In the genomic region with DNA sequence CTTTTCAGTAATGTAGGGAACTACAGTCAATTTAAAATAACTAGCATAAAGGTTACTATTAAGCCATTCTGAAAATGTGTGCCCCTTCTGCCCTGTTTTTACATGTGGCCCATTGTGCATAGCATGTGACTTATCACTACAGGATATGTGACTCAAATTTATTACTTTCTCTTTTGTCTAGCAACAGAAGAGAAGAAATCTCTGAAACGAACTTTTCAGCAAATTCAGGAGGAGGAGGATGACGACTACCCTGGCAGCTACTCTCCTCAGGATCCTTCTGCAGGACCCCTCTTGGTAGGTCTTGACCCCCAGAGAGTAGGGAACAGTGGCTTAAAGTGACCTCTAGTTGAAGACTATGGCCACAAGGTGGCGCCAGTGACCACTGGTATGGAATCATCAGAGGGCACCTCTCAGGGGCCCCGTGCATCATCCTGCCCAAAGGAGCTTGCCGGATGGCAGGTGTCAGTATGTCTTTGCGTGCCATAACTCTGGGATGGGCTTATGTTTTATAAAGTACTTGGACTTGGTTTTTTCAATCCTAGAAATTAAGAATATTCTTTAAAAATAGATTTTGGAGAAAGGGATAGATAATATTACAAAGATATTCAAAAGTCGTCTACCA, we compare ENCODE assay signal across 1 cellular context.
TF ChIP-seq lines count a peak whose summit lies in the region.

No MANE protein-coding gene starts in this region.

TF ChIP-seq in K562, 482 proteins besides CTCF, POLR2A, EP300 and RAD21 (continued from another document and continues in another):
- TF ChIP-seq, protein P1, sequence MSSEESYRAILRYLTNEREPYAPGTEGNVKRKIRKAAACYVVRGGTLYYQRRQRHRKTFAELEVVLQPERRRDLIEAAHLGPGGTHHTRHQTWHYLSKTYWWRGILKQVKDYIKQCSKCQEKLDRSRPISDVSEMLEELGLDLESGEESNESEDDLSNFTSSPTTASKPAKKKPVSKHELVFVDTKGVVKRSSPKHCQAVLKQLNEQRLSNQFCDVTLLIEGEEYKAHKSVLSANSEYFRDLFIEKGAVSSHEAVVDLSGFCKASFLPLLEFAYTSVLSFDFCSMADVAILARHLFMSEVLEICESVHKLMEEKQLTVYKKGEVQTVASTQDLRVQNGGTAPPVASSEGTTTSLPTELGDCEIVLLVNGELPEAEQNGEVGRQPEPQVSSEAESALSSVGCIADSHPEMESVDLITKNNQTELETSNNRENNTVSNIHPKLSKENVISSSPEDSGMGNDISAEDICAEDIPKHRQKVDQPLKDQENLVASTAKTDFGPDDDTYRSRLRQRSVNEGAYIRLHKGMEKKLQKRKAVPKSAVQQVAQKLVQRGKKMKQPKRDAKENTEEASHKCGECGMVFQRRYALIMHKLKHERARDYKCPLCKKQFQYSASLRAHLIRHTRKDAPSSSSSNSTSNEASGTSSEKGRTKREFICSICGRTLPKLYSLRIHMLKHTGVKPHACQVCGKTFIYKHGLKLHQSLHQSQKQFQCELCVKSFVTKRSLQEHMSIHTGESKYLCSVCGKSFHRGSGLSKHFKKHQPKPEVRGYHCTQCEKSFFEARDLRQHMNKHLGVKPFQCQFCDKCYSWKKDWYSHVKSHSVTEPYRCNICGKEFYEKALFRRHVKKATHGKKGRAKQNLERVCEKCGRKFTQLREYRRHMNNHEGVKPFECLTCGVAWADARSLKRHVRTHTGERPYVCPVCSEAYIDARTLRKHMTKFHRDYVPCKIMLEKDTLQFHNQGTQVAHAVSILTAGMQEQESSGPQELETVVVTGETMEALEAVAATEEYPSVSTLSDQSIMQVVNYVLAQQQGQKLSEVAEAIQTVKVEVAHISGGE (CRISPR knock-in tag; IDR thresholded peaks at IDR 0.05), result no peak
- TF ChIP-seq TARDBP (IDR thresholded peaks at IDR 0.05) (no peak), MAZ (CRISPR knock-in tag; conservative IDR thresholded peaks at IDR 0.05 in 1 of 2, IDR thresholded peaks at IDR 0.05 in 1 of 2) (peak in 1 of 2 experiments; percentile 38; a peak in 2 of 4 replicates), ILK (tag; IDR thresholded peaks at IDR 0.05; ENCODE audit: borderline replicate concordance, low read depth) (no peak), HIVEP1 (CRISPR knock-in tag; IDR thresholded peaks at IDR 0.05) (no peak), MTA3 (IDR thresholded peaks at IDR 0.05; ENCODE audit: borderline replicate concordance) (no peak), ZNF436 (CRISPR knock-in tag; IDR thresholded peaks at IDR 0.05) (no peak), ESRRB (CRISPR knock-in tag; IDR thresholded peaks at IDR 0.05; ENCODE audit: borderline replicate concordance) (no peak), TRIM28 (IDR thresholded peaks at IDR 0.05) (no peak), MEF2D (tag; conservative IDR thresholded peaks at IDR 0.05; ENCODE audit: low read depth) (no peak), MTA1 (IDR thresholded peaks at IDR 0.05; ENCODE audit: borderline replicate concordance) (no peak), NFE2 (IDR thresholded peaks at IDR 0.05; ENCODE audit: low read depth) (no peak), ZNF445 (CRISPR knock-in tag; IDR thresholded peaks at IDR 0.05; ENCODE audit: low read depth) (no peak), HDAC2 (IDR thresholded peaks at IDR 0.05) (no peak), ZNF3 (CRISPR knock-in tag; IDR thresholded peaks at IDR 0.05) (no peak), OTX1 (CRISPR knock-in tag; IDR thresholded peaks at IDR 0.05) (no peak), SRSF3 (IDR thresholded peaks at IDR 0.05; ENCODE audit: insufficient read depth, low read length) (no peak), ATF1 (CRISPR knock-in tag; IDR thresholded peaks at IDR 0.05) (no peak), ATF1 (tag; IDR thresholded peaks at IDR 0.05) (no peak), PHB2 (IDR thresholded peaks at IDR 0.05; ENCODE audit: low read depth) (no peak), PHF20 (IDR thresholded peaks at IDR 0.05; ENCODE audit: partially characterized antibody) (no peak), ZBTB7A (IDR thresholded peaks at IDR 0.05; ENCODE audit: borderline replicate concordance, control insufficient read depth, low read depth, low read length) (peak; percentile 34; the same call in 1 of the 2 replicates), NR3C1 (CRISPR knock-in tag; IDR thresholded peaks at IDR 0.05) (no peak), FOXP1 (CRISPR knock-in tag; IDR thresholded peaks at IDR 0.05) (no peak)
- TF ChIP-seq, protein P2, sequence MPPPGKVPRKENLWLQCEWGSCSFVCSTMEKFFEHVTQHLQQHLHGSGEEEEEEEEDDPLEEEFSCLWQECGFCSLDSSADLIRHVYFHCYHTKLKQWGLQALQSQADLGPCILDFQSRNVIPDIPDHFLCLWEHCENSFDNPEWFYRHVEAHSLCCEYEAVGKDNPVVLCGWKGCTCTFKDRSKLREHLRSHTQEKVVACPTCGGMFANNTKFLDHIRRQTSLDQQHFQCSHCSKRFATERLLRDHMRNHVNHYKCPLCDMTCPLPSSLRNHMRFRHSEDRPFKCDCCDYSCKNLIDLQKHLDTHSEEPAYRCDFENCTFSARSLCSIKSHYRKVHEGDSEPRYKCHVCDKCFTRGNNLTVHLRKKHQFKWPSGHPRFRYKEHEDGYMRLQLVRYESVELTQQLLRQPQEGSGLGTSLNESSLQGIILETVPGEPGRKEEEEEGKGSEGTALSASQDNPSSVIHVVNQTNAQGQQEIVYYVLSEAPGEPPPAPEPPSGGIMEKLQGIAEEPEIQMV (tag; conservative IDR thresholded peaks at IDR 0.05; ENCODE audit: low read depth), result no peak
- TF ChIP-seq, protein P3, sequence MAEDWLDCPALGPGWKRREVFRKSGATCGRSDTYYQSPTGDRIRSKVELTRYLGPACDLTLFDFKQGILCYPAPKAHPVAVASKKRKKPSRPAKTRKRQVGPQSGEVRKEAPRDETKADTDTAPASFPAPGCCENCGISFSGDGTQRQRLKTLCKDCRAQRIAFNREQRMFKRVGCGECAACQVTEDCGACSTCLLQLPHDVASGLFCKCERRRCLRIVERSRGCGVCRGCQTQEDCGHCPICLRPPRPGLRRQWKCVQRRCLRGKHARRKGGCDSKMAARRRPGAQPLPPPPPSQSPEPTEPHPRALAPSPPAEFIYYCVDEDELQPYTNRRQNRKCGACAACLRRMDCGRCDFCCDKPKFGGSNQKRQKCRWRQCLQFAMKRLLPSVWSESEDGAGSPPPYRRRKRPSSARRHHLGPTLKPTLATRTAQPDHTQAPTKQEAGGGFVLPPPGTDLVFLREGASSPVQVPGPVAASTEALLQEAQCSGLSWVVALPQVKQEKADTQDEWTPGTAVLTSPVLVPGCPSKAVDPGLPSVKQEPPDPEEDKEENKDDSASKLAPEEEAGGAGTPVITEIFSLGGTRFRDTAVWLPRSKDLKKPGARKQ (CRISPR knock-in tag; IDR thresholded peaks at IDR 0.05), result no peak
- TF ChIP-seq, protein P4, sequence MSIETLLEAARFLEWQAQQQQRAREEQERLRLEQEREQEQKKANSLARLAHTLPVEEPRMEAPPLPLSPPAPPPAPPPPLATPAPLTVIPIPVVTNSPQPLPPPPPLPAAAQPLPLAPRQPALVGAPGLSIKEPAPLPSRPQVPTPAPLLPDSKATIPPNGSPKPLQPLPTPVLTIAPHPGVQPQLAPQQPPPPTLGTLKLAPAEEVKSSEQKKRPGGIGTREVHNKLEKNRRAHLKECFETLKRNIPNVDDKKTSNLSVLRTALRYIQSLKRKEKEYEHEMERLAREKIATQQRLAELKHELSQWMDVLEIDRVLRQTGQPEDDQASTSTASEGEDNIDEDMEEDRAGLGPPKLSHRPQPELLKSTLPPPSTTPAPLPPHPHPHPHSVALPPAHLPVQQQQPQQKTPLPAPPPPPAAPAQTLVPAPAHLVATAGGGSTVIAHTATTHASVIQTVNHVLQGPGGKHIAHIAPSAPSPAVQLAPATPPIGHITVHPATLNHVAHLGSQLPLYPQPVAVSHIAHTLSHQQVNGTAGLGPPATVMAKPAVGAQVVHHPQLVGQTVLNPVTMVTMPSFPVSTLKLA (conservative IDR thresholded peaks at IDR 0.05), result no peak
- TF ChIP-seq, protein P5, sequence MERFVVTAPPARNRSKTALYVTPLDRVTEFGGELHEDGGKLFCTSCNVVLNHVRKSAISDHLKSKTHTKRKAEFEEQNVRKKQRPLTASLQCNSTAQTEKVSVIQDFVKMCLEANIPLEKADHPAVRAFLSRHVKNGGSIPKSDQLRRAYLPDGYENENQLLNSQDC (CRISPR knock-in tag; IDR thresholded peaks at IDR 0.05), result no peak
- TF ChIP-seq, protein P6, sequence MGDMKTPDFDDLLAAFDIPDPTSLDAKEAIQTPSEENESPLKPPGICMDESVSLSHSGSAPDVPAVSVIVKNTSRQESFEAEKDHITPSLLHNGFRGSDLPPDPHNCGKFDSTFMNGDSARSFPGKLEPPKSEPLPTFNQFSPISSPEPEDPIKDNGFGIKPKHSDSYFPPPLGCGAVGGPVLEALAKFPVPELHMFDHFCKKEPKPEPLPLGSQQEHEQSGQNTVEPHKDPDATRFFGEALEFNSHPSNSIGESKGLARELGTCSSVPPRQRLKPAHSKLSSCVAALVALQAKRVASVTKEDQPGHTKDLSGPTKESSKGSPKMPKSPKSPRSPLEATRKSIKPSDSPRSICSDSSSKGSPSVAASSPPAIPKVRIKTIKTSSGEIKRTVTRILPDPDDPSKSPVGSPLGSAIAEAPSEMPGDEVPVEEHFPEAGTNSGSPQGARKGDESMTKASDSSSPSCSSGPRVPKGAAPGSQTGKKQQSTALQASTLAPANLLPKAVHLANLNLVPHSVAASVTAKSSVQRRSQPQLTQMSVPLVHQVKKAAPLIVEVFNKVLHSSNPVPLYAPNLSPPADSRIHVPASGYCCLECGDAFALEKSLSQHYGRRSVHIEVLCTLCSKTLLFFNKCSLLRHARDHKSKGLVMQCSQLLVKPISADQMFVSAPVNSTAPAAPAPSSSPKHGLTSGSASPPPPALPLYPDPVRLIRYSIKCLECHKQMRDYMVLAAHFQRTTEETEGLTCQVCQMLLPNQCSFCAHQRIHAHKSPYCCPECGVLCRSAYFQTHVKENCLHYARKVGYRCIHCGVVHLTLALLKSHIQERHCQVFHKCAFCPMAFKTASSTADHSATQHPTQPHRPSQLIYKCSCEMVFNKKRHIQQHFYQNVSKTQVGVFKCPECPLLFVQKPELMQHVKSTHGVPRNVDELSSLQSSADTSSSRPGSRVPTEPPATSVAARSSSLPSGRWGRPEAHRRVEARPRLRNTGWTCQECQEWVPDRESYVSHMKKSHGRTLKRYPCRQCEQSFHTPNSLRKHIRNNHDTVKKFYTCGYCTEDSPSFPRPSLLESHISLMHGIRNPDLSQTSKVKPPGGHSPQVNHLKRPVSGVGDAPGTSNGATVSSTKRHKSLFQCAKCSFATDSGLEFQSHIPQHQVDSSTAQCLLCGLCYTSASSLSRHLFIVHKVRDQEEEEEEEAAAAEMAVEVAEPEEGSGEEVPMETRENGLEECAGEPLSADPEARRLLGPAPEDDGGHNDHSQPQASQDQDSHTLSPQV (IDR thresholded peaks at IDR 0.05), result peak; percentile 20; the same call in 1 of the 2 replicates
- TF ChIP-seq, protein P7, sequence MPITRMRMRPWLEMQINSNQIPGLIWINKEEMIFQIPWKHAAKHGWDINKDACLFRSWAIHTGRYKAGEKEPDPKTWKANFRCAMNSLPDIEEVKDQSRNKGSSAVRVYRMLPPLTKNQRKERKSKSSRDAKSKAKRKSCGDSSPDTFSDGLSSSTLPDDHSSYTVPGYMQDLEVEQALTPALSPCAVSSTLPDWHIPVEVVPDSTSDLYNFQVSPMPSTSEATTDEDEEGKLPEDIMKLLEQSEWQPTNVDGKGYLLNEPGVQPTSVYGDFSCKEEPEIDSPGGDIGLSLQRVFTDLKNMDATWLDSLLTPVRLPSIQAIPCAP (CRISPR knock-in tag; IDR thresholded peaks at IDR 0.05; ENCODE audit: borderline replicate concordance), result no peak
- TF ChIP-seq, protein P8, sequence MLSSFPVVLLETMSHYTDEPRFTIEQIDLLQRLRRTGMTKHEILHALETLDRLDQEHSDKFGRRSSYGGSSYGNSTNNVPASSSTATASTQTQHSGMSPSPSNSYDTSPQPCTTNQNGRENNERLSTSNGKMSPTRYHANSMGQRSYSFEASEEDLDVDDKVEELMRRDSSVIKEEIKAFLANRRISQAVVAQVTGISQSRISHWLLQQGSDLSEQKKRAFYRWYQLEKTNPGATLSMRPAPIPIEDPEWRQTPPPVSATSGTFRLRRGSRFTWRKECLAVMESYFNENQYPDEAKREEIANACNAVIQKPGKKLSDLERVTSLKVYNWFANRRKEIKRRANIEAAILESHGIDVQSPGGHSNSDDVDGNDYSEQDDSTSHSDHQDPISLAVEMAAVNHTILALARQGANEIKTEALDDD (IDR thresholded peaks at IDR 0.05), result no peak
- TF ChIP-seq, protein P9, sequence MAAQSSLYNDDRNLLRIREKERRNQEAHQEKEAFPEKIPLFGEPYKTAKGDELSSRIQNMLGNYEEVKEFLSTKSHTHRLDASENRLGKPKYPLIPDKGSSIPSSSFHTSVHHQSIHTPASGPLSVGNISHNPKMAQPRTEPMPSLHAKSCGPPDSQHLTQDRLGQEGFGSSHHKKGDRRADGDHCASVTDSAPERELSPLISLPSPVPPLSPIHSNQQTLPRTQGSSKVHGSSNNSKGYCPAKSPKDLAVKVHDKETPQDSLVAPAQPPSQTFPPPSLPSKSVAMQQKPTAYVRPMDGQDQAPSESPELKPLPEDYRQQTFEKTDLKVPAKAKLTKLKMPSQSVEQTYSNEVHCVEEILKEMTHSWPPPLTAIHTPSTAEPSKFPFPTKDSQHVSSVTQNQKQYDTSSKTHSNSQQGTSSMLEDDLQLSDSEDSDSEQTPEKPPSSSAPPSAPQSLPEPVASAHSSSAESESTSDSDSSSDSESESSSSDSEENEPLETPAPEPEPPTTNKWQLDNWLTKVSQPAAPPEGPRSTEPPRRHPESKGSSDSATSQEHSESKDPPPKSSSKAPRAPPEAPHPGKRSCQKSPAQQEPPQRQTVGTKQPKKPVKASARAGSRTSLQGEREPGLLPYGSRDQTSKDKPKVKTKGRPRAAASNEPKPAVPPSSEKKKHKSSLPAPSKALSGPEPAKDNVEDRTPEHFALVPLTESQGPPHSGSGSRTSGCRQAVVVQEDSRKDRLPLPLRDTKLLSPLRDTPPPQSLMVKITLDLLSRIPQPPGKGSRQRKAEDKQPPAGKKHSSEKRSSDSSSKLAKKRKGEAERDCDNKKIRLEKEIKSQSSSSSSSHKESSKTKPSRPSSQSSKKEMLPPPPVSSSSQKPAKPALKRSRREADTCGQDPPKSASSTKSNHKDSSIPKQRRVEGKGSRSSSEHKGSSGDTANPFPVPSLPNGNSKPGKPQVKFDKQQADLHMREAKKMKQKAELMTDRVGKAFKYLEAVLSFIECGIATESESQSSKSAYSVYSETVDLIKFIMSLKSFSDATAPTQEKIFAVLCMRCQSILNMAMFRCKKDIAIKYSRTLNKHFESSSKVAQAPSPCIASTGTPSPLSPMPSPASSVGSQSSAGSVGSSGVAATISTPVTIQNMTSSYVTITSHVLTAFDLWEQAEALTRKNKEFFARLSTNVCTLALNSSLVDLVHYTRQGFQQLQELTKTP (IDR thresholded peaks at IDR 0.05; ENCODE audit: low read depth in 1 of 2, partially characterized antibody in 2 of 2), result no peak
- TF ChIP-seq, protein P10, sequence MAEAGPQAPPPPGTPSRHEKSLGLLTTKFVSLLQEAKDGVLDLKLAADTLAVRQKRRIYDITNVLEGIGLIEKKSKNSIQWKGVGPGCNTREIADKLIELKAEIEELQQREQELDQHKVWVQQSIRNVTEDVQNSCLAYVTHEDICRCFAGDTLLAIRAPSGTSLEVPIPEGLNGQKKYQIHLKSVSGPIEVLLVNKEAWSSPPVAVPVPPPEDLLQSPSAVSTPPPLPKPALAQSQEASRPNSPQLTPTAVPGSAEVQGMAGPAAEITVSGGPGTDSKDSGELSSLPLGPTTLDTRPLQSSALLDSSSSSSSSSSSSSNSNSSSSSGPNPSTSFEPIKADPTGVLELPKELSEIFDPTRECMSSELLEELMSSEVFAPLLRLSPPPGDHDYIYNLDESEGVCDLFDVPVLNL (CRISPR knock-in tag; IDR thresholded peaks at IDR 0.05; ENCODE audit: low read depth), result no peak
